Comparison of ENCODE assay signal across 14 cellular contexts in the genomic region with DNA sequence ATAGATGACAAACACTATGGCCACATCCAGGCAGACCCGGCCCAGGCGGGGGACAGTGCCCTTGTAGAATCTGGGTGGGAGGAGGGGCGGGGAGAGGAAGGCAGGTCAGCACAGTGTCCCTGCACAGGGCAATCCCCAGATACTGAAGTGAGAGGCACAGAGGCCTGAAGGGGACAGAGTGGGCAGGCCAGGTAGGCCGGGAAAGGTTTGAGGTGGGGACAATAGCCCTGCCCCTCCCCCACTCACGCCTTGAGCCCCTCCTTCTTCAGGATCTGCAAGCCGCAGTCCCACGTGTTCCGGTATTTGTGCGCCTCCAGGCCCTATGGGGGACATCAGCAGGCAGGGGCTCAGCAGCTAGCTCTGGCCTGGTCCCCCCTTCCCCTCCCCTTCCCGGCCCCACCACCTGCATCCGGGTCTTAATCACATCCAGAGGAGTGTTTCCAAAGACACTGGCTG. TPM values are rescaled to one million over a fixed set of nuclear protein-coding genes. Genes with fewer than 3 reads are reported as not detected.
A peak's percentile ranks its signal among the peaks of the same experiment; 100 is the strongest.
DNase-seq lines count a peak whose midpoint lies in the region; ATAC-seq and TF ChIP-seq lines count a peak whose summit lies in the region.
"Had no signal": no experiment of that assay in that cellular context is flagged by ENCODE, and none has a peak within 500 bp of the region (broad histone marks: within the 10 kb centered on the region; RNA-seq: fewer than 3 reads in every experiment).

No MANE protein-coding gene starts in this region.

- H3F3A ChIP-seq in GM23338 (replicated peaks; ENCODE audit: low read depth): peaks cover 33% of the 10 kb centered on the region

- peaks cover 32% of the 10 kb centered on the region for H3K79me2 ChIP-seq in GM23338 (replicated peaks; ENCODE audit: insufficient read depth)
- peaks cover 28% of the 10 kb centered on the region for H3K79me2 ChIP-seq in mesendoderm (ENCODE audit: control insufficient read depth, insufficient read depth, low read length)

- peaks cover 38% of the 10 kb centered on the region for H3K27me3 Mint-ChIP-seq in GM23338 (ENCODE audit: insufficient read depth, low read depth, poor library complexity)
- H3K27me3 Mint-ChIP-seq in activated T-helper 2 cell treated with anti-CD3 and anti-CD28 coated beads, Interferon-gamma antibody, Interleukin-2, Interleukin-4, amounts not matched to agents 10 μg/mL and 5 μg/mL and 100 μg/mL, durations not matched to agents 14 hours and 24 hours and 36 hours (ENCODE audit: low read depth): no peaks in the 10 kb centered on the region
- H3K27me3 Mint-ChIP-seq: stimulated activated naive CD8-positive, alpha-beta T cell treated with anti-CD3 and anti-CD28 coated beads, Interleukin-15, Interleukin-2, amounts not matched to agents 100 ng/mL and 50 ng/mL, for 24 hours had no signal

- peak overlapping the region; percentile 91 for H3K9ac ChIP-seq in mesendoderm (ENCODE audit: low read length)

- H3K36me3 ChIP-seq in GM23338 (ENCODE audit: insufficient read depth) (no peaks in the 10 kb centered on the region), mesendoderm (ENCODE audit: control insufficient read depth, insufficient read depth, low read length) (peaks cover 3% of the 10 kb centered on the region), thyroid gland (no peaks in the 10 kb centered on the region)
- H3K36me3 ChIP-seq: pancreas had no signal

- H2BK5ac ChIP-seq in mesendoderm (ENCODE audit: low read length): no peak overlapping the region

- H3K9me3 ChIP-seq in thyroid gland: no peaks in the 10 kb centered on the region
- H3K9me3 ChIP-seq: pancreas had no signal

- no peak overlapping the region for H3K4ac ChIP-seq in mesendoderm (ENCODE audit: low read depth, low read length)

- H2AK5ac ChIP-seq in mesendoderm (ENCODE audit: low read length): no peak overlapping the region

- peaks cover 13% of the 10 kb centered on the region; the same call in 2 of the 3 replicates for H3K36me3 Mint-ChIP-seq in GM23338 (ENCODE audit: low read depth)
- H3K36me3 Mint-ChIP-seq in activated T-helper 2 cell treated with anti-CD3 and anti-CD28 coated beads, Interferon-gamma antibody, Interleukin-2, Interleukin-4, amounts not matched to agents 10 μg/mL and 5 μg/mL and 100 μg/mL, durations not matched to agents 14 hours and 24 hours and 36 hours (ENCODE audit: low read depth): peaks cover 17% of the 10 kb centered on the region

- peaks cover 40% of the 10 kb centered on the region for H3K4me1 Mint-ChIP-seq in GM23338
- H3K4me1 Mint-ChIP-seq in activated T-helper 2 cell treated with anti-CD3 and anti-CD28 coated beads, Interferon-gamma antibody, Interleukin-2, Interleukin-4, amounts not matched to agents 10 μg/mL and 5 μg/mL and 100 μg/mL, durations not matched to agents 14 hours and 24 hours and 36 hours (ENCODE audit: low read depth): peaks cover 22% of the 10 kb centered on the region

- TF ChIP-seq CTCF in C4-2B (conservative IDR thresholded peaks at IDR 0.05) (no peak), GM23338 (conservative IDR thresholded peaks at IDR 0.05; ENCODE audit: low read depth in 2 of 2) (no peak), thyroid gland (IDR thresholded peaks at IDR 0.05) (no peak)

- no peaks in the 10 kb centered on the region; the same call in 2 of the 3 replicates for H3K9me3 Mint-ChIP-seq in GM23338
- no peaks in the 10 kb centered on the region for H3K9me3 Mint-ChIP-seq in activated T-helper 2 cell treated with anti-CD3 and anti-CD28 coated beads, Interferon-gamma antibody, Interleukin-2, Interleukin-4, amounts not matched to agents 10 μg/mL and 5 μg/mL and 100 μg/mL, durations not matched to agents 14 hours and 24 hours and 36 hours
- H3K9me3 Mint-ChIP-seq: stimulated activated naive CD8-positive, alpha-beta T cell treated with anti-CD3 and anti-CD28 coated beads, Interleukin-15, Interleukin-2, amounts not matched to agents 100 ng/mL and 50 ng/mL, for 24 hours had no signal

- no peak overlapping the region for H4K5ac ChIP-seq in mesendoderm (ENCODE audit: low read length)

- H3K4me3 ChIP-seq in GM23338 (peak overlapping the region; percentile 62; the same call in 1 of the 2 replicates), mesendoderm (ENCODE audit: low read length) (no peak overlapping the region), thyroid gland (replicated peaks in 1 of 3) (no peak overlapping the region)
- H3K4me3 ChIP-seq: pancreas had no signal

- TF ChIP-seq POLR2A in thyroid gland (IDR thresholded peaks at IDR 0.05): no peak

- DNase-seq in GM23338 (ENCODE audit: low spot score) (peak; percentile 60), mesendoderm (peak; percentile 39), hippocampal formation (lab: John Stamatoyannopoulos, UW) (no peak), thyroid gland (no peak), cerebellum (ENCODE audit: low spot score) (no peak), NCI-H1436 treated with DMSO at 0.1 percent for 48 hours (lab: John Stamatoyannopoulos, UW) (no peak)
- DNase-seq in activated T-helper 2 cell treated with anti-CD3 and anti-CD28 coated beads, Interferon-gamma antibody, Interleukin-2, Interleukin-4, amounts not matched to agents 10 μg/mL and 5 μg/mL and 100 μg/mL, durations not matched to agents 14 hours and 24 hours and 36 hours (ENCODE audit: low spot score): no peak
- DNase-seq: cerebellar nuclear complex, DMS79 treated with DMSO at 0.1 percent for 48 hours, kidney glomerular epithelial cell, NCI-H774 had no signal

- peak overlapping the region; percentile 76 for H3K4me3 Mint-ChIP-seq in GM23338
- peak overlapping the region; percentile 71 for H3K4me3 Mint-ChIP-seq in activated T-helper 2 cell treated with anti-CD3 and anti-CD28 coated beads, Interferon-gamma antibody, Interleukin-2, Interleukin-4, amounts not matched to agents 10 μg/mL and 5 μg/mL and 100 μg/mL, durations not matched to agents 14 hours and 24 hours and 36 hours (ENCODE audit: low read depth)

- H3K27me3 ChIP-seq in GM23338 (ENCODE audit: insufficient read depth) (0 out of 2 replicates have a peak, but pooled peaks cover under 1% of the 10 kb centered on the region), mesendoderm (ENCODE audit: insufficient read depth, low read length, poor library complexity) (no peaks in the 10 kb centered on the region), thyroid gland (no peaks in the 10 kb centered on the region)
- H3K27me3 ChIP-seq: pancreas had no signal

- intact Hi-C loops in activated T-helper 2 cell treated with anti-CD3 and anti-CD28 coated beads, Interferon-gamma antibody, Interleukin-2, Interleukin-4, amounts not matched to agents 10 μg/mL and 5 μg/mL and 100 μg/mL, durations not matched to agents 14 hours and 24 hours and 36 hours (cut with micrococcal nuclease): no loop called here
- intact Hi-C loops in thyroid gland (cut with DNase I): loop anchor here (5.0 kb wide), 2 partner anchors 116 to 256 kb away; a partner anchor contains a TSS

- H3K4me2 ChIP-seq in GM23338 (peak overlapping the region; percentile 96), mesendoderm (ENCODE audit: low read length) (no peak overlapping the region)

- peaks cover 7% of the 10 kb centered on the region for H4K20me1 ChIP-seq in GM23338 (replicated peaks; ENCODE audit: insufficient read depth)

- no peak overlapping the region for H2BK120ac ChIP-seq in mesendoderm (ENCODE audit: low read depth, low read length)

- H3K18ac ChIP-seq in mesendoderm (ENCODE audit: low read length): no peak overlapping the region

- no peaks in the 10 kb centered on the region for H3K9me2 ChIP-seq in GM23338 (ENCODE audit: insufficient read depth)

- H2AFZ ChIP-seq in GM23338: no peak overlapping the region

- H3K56ac ChIP-seq in mesendoderm (ENCODE audit: low read length): peak overlapping the region; percentile 73

- H3K27ac Mint-ChIP-seq in GM23338: peak overlapping the region; percentile 19
- H3K27ac Mint-ChIP-seq in activated T-helper 2 cell treated with anti-CD3 and anti-CD28 coated beads, Interferon-gamma antibody, Interleukin-2, Interleukin-4, amounts not matched to agents 10 μg/mL and 5 μg/mL and 100 μg/mL, durations not matched to agents 14 hours and 24 hours and 36 hours: no peak overlapping the region
- H3K27ac Mint-ChIP-seq: stimulated activated naive CD8-positive, alpha-beta T cell treated with anti-CD3 and anti-CD28 coated beads, Interleukin-15, Interleukin-2, amounts not matched to agents 100 ng/mL and 50 ng/mL, for 24 hours had no signal

- H3K79me1 ChIP-seq in mesendoderm (ENCODE audit: low read length): peaks cover 35% of the 10 kb centered on the region

- H3K27ac ChIP-seq in C4-2B: peak overlapping the region; percentile 91; the same call in 1 of the 2 replicates
- H3K27ac ChIP-seq in GM23338 (ENCODE audit: low read depth): peak overlapping the region; percentile 72; the same call in 1 of the 2 replicates
- no peak overlapping the region for H3K27ac ChIP-seq in mesendoderm (ENCODE audit: low read depth, low read length)
- H3K27ac ChIP-seq in thyroid gland: no peak overlapping the region
- H3K27ac ChIP-seq: pancreas had no signal

- H3K23ac ChIP-seq in mesendoderm (ENCODE audit: low read length): no peak overlapping the region

- H2BK15ac ChIP-seq in mesendoderm (replicated peaks; ENCODE audit: low read depth): no peak overlapping the region

- H3K4me1 ChIP-seq in GM23338 (ENCODE audit: insufficient read depth) (peaks cover 40% of the 10 kb centered on the region), mesendoderm (ENCODE audit: control insufficient read depth, low read depth, low read length) (peaks cover 13% of the 10 kb centered on the region), thyroid gland (peaks cover 20 to 60% of the 10 kb centered on the region in 2 donors)

- no CpG with 5 or more reads among the region's 11 CpGs for WGBS in mesendoderm (ENCODE audit: extremely low coverage, insufficient coverage, low lambda C conversion rate)
- WGBS in thyroid gland, 2 donors: 67 to 75% methylated on average over 7 to 10 of the region's 11 CpGs

- no peak for ATAC-seq in GM23338
- ATAC-seq: pancreas had no signal

- H4K8ac ChIP-seq in mesendoderm (ENCODE audit: low read depth, low read length): no peak overlapping the region

RNA-seq across cellular contexts. Expression of a gene that starts 2.3 kb away (rescaled TPM):
- total RNA-seq in GM23338 (2014; rRNA removed; shearing (Covaris generic)): 210 and 242 TPM in 2 replicates
- 141 and 145 TPM in 2 replicates for polyA plus RNA-seq in GM23338 (2016; fragmentation: Nextera tagmentation; extraction: Ambion mirVana)
- 52.0 and 53.1 TPM in 2 replicates for total RNA-seq in activated T-helper 2 cell treated with anti-CD3 and anti-CD28 coated beads, Interferon-gamma antibody, Interleukin-2, Interleukin-4, amounts not matched to agents 10 μg/mL and 5 μg/mL and 100 μg/mL, durations not matched to agents 14 hours and 24 hours and 36 hours
- 77.7 TPM for polyA plus RNA-seq in mesendoderm (2013, experiment 1 of 2)
- 80.7 TPM for polyA plus RNA-seq in mesendoderm (2013, experiment 2 of 2)
- 10 to 100 TPM; 38.7 to 79.9 (median 62.1) TPM for total RNA-seq in thyroid gland
- 16.3 TPM for total RNA-seq in cerebellum

RNA-seq across cellular contexts. Expression of a gene that starts 26.1 kb away (rescaled TPM):
- not detected in 2 replicates for total RNA-seq in GM23338 (2014; rRNA removed; shearing (Covaris generic))
- not detected in 2 replicates for polyA plus RNA-seq in GM23338 (2016; fragmentation: Nextera tagmentation; extraction: Ambion mirVana)
- not detected in 2 replicates for total RNA-seq in activated T-helper 2 cell treated with anti-CD3 and anti-CD28 coated beads, Interferon-gamma antibody, Interleukin-2, Interleukin-4, amounts not matched to agents 10 μg/mL and 5 μg/mL and 100 μg/mL, durations not matched to agents 14 hours and 24 hours and 36 hours
- polyA plus RNA-seq in mesendoderm (2013, experiment 1 of 2): 0.04 TPM
- 0.06 TPM for polyA plus RNA-seq in mesendoderm (2013, experiment 2 of 2)
- total RNA-seq in thyroid gland (not detected), cerebellum (not detected)
- total RNA-seq: pancreas had no signal
- polyA plus RNA-seq: pancreas had no signal

RNA-seq across cellular contexts. Expression of a gene that starts 31.8 kb away (rescaled TPM):
- total RNA-seq in GM23338 (2014; rRNA removed; shearing (Covaris generic)): 18.4 and 21.6 TPM in 2 replicates
- 12.3 and 15.2 TPM in 2 replicates for polyA plus RNA-seq in GM23338 (2016; fragmentation: Nextera tagmentation; extraction: Ambion mirVana)
- 19.4 and 20.3 TPM in 2 replicates for total RNA-seq in activated T-helper 2 cell treated with anti-CD3 and anti-CD28 coated beads, Interferon-gamma antibody, Interleukin-2, Interleukin-4, amounts not matched to agents 10 μg/mL and 5 μg/mL and 100 μg/mL, durations not matched to agents 14 hours and 24 hours and 36 hours
- polyA plus RNA-seq in mesendoderm (2013, experiment 1 of 2): 10.7 TPM
- polyA plus RNA-seq in mesendoderm (2013, experiment 2 of 2): 10.3 TPM
- 10 to 100 TPM; 12.1 to 17.7 (median 15.0) TPM for total RNA-seq in thyroid gland
- 10.3 TPM for total RNA-seq in cerebellum

RNA-seq across cellular contexts. Expression of a gene that starts 45.1 kb away (rescaled TPM):
- not detected in 2 replicates for total RNA-seq in GM23338 (2014; rRNA removed; shearing (Covaris generic))
- polyA plus RNA-seq in GM23338 (2016; fragmentation: Nextera tagmentation; extraction: Ambion mirVana): not detected in 2 replicates
- total RNA-seq in activated T-helper 2 cell treated with anti-CD3 and anti-CD28 coated beads, Interferon-gamma antibody, Interleukin-2, Interleukin-4, amounts not matched to agents 10 μg/mL and 5 μg/mL and 100 μg/mL, durations not matched to agents 14 hours and 24 hours and 36 hours: not detected in 2 replicates
- polyA plus RNA-seq in mesendoderm (2013, experiment 1 of 2): not detected
- not detected for polyA plus RNA-seq in mesendoderm (2013, experiment 2 of 2)
- total RNA-seq in thyroid gland (under 1 TPM in 3 of 4 donors, not detected in 1; 0.59 to 0.94 (median 0.78) TPM), cerebellum (not detected)

RNA-seq across cellular contexts. Expression of a gene that starts 54.0 kb away (rescaled TPM):
- total RNA-seq in GM23338 (2014; rRNA removed; shearing (Covaris generic)): 59.3 and 83.0 TPM in 2 replicates
- 18.5 and 21.0 TPM in 2 replicates for polyA plus RNA-seq in GM23338 (2016; fragmentation: Nextera tagmentation; extraction: Ambion mirVana)
- total RNA-seq in activated T-helper 2 cell treated with anti-CD3 and anti-CD28 coated beads, Interferon-gamma antibody, Interleukin-2, Interleukin-4, amounts not matched to agents 10 μg/mL and 5 μg/mL and 100 μg/mL, durations not matched to agents 14 hours and 24 hours and 36 hours: 20.8 and 22.5 TPM in 2 replicates
- polyA plus RNA-seq in mesendoderm (2013, experiment 1 of 2): 33.9 TPM
- polyA plus RNA-seq in mesendoderm (2013, experiment 2 of 2): 32.7 TPM
- total RNA-seq in thyroid gland: 100 to 1,000 TPM in 1 of 4 donors, 10 to 100 TPM in 3; 49.3 to 106 (median 86.9) TPM
- total RNA-seq in cerebellum: 57.9 TPM

Comparison
In these comparisons a context has a peak if more than half of its experiments do, and no peak if none do; other contexts are left out.
1. H3K27ac ChIP-seq: peak in C4-2B (single experiment) and GM23338 (single experiment); none in mesendoderm (single experiment) and thyroid gland (0 of 3).
2. DNase-seq: peak in GM23338 (single experiment) and mesendoderm (single experiment); none in activated T-helper 2 cell treated with anti-CD3 and anti-CD28 coated beads, Interferon-gamma antibody, Interleukin-2, Interleukin-4, amounts not matched to agents 10 μg/mL and 5 μg/mL and 100 μg/mL, durations not matched to agents 14 hours and 24 hours and 36 hours (single experiment), hippocampal formation (0 of 2), thyroid gland (0 of 2), cerebellum (single experiment) and NCI-H1436 treated with DMSO at 0.1 percent for 48 hours (single experiment).